In the genomic region with DNA sequence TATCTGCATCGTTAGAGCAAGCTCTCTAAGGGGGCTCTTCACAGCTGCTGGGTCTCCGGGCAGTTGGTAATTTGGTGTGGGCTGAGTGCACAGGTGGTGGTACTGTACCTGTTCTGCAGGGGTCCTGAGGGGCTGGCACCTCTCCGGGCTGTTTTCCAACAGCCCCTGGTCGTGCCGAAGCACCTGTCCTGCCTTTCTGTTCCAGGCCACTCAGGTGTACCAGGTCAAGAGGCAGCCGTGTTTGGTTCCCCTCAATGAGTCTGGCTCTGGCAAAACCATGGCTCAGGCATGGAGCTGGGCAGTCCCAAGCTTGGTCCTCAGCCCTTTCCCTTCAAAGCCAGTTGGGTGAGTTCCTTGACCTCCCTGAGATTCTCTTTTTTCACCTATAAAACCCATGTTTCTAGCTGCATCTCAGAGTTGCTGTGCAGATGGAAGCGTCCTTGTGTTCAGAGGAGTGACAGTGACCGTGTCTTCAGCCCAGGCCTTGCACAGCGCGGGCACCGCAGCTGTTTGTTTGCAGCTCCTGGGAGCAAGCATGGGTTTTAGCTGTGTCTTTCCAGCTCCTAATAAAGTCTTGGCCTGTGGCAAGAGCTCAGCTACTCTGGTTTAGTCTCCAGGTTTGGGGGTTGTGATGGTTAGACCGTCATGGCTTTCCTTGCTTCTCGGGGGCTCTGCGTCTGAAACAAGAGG, we compare ENCODE assay signal across 15 cellular contexts.
"Had no signal": no experiment of that assay in that cellular context is flagged by ENCODE, and none has a peak within 500 bp of the region (broad histone marks: within the 10 kb centered on the region; RNA-seq: fewer than 3 reads in every experiment).

No MANE protein-coding gene starts in this region.

- FAIRE-seq: frontal cortex, pancreas, TTC549, urothelium cell line had no signal

- H3K4me1 ChIP-seq: pancreas had no signal

- H3K9me3 ChIP-seq: neutrophil, pancreas had no signal

- H3K27ac ChIP-seq: left ventricle myocardium inferior, neutrophil, pancreas, tibial artery had no signal

- DNase-seq: activated CD4-positive, alpha-beta T cell treated with anti-CD3 and anti-CD28 coated beads for 36 hours; activated CD4-positive, alpha-beta T cell treated with anti-CD3 and anti-CD28 coated beads, Interleukin-2, amount 50 U/mL, for 48 hours; activated naive CD4-positive, alpha-beta T cell treated with Interleukin-2 at 50 U/mL for 16 hours; cortex of kidney; kidney glomerular epithelial cell; left ventricle myocardium inferior; pancreas; stimulated activated naive B cell treated with anti-CD40 and anti-IgM and Interleukin-4, amounts not matched to agents 10 μg/mL and 1 μg/mL and 100 μg/mL, for 72 hours had no signal

- H3K36me3 ChIP-seq: left ventricle myocardium inferior, neutrophil, pancreas, tibial artery had no signal

- H3K4me1 Mint-ChIP-seq: activated CD4-positive, alpha-beta T cell treated with anti-CD3 and anti-CD28 coated beads for 36 hours; memory B cell; stimulated activated naive B cell treated with anti-CD40 and anti-IgM and Interleukin-4, amounts not matched to agents 10 μg/mL and 1 μg/mL and 100 μg/mL, for 72 hours had no signal

- H3K27me3 ChIP-seq: neutrophil, pancreas, tibial artery had no signal

- H3K4me3 Mint-ChIP-seq: activated CD4-positive, alpha-beta T cell treated with anti-CD3 and anti-CD28 coated beads for 36 hours; memory B cell; stimulated activated naive B cell treated with anti-CD40 and anti-IgM and Interleukin-4, amounts not matched to agents 10 μg/mL and 1 μg/mL and 100 μg/mL, for 72 hours; T-helper 2 cell treated with Interferon-gamma antibody and Interleukin-4, amounts not matched to agents 5 μg/mL and 100 μg/mL, for 36 hours had no signal

- H3K27ac Mint-ChIP-seq: activated CD4-positive, alpha-beta T cell treated with anti-CD3 and anti-CD28 coated beads for 36 hours; memory B cell; stimulated activated naive B cell treated with anti-CD40 and anti-IgM and Interleukin-4, amounts not matched to agents 10 μg/mL and 1 μg/mL and 100 μg/mL, for 72 hours; T-helper 2 cell treated with Interferon-gamma antibody and Interleukin-4, amounts not matched to agents 5 μg/mL and 100 μg/mL, for 36 hours had no signal

- H3K9me3 Mint-ChIP-seq: T-helper 2 cell treated with Interferon-gamma antibody and Interleukin-4, amounts not matched to agents 5 μg/mL and 100 μg/mL, for 36 hours had no signal

- H3K4me3 ChIP-seq: left ventricle myocardium inferior, pancreas, tibial artery had no signal

- H3K27me3 Mint-ChIP-seq: activated CD4-positive, alpha-beta T cell treated with anti-CD3 and anti-CD28 coated beads for 36 hours had no signal

- ATAC-seq: activated CD4-positive, alpha-beta T cell treated with anti-CD3 and anti-CD28 coated beads for 36 hours; pancreas; stimulated activated naive B cell treated with anti-CD40 and anti-IgM and Interleukin-4, amounts not matched to agents 10 μg/mL and 1 μg/mL and 100 μg/mL, for 72 hours had no signal

- H3K36me3 Mint-ChIP-seq: memory B cell had no signal
